8 cellular contexts compared by ENCODE assay signal in the genomic region with DNA sequence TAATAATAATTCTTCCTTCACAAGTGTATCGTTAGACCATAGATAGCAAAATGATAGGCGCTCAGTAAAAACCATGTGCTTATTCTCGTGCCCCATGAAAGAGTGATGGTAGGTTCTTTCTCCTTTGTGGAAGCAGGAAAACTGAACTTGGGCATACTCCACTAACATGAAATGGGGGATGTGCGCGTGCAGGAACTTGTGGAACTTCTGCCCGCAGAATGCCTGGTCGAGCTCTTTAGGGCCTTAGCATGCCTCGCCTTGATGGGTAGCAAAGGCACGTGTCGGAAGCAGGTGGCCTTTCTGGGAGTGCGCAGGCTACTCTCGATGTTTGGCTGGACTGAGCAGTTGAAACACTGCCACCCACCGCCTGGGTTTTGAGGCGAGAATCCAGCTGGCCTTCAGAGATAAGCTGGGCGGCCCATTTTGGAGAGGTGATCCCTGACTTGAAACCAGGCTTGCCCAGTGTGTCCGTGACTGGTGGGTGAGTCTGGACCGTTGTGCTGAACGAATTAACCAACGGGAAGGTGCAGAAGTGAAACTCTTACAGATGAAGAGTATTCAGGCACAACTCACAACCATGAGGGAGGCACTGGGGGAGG. TPM values are rescaled to one million over a fixed set of nuclear protein-coding genes. Genes with fewer than 3 reads are reported as not detected.
DNase-seq lines count a peak whose midpoint lies in the region; ATAC-seq and TF ChIP-seq lines count a peak whose summit lies in the region.

No MANE protein-coding gene starts in this region.

- BruUV-seq in Panc1 (replicated peaks; lab: Mats Ljungman, UMichigan), result TSS peak; percentile 82

- no peaks in the 10 kb centered on the region for H3K27me3 Mint-ChIP-seq in activated naive CD8-positive, alpha-beta T cell treated with anti-CD3 and anti-CD28 coated beads, Interleukin-2, amount 50 U/mL, for 24 hours

- no peak for TF ChIP-seq POLR2A in ovary (IDR thresholded peaks at IDR 0.05)

- no peak for TF ChIP-seq EP300 in ovary (IDR thresholded peaks at IDR 0.05)

- ATAC-seq in Panc1, result peak; percentile 29
- ATAC-seq in activated naive CD8-positive, alpha-beta T cell treated with anti-CD3 and anti-CD28 coated beads, Interleukin-2, amount 50 U/mL, for 24 hours, result no peak

- intact Hi-C loops in Panc1 (cut with micrococcal nuclease; ENCODE audit: unreplicated experiment) (no loop called here), cardiac septum (cut with DNase I) (loop anchor here (1.0 to 5.0 kb wide), 4 partner anchors 55 to 761 kb away; partner anchors contain the start of genes MSL2 and STAG1), ovary (cut with DNase I) (loop anchor here in 2 of 4 donors (2.0 to 5.0 kb wide), 3 partner anchors 179 to 502 kb away; partner anchors contain the start of gene STAG1 (in 1 of the 2))

- peak overlapping the region; percentile 88 for H3K4me3 Mint-ChIP-seq in activated naive CD8-positive, alpha-beta T cell treated with anti-CD3 and anti-CD28 coated beads, Interleukin-2, amount 50 U/mL, for 24 hours

- H3K27ac Mint-ChIP-seq in activated naive CD8-positive, alpha-beta T cell treated with anti-CD3 and anti-CD28 coated beads, Interleukin-2, amount 50 U/mL, for 24 hours, result peak overlapping the region; percentile 92

- CTCF ChIA-PET in Panc1 (lab: Charles Lee), result interaction anchor here (0.6 kb wide), 1 partner anchor 174 kb away, joined by 3 read pairs; no protein-coding TSS in a partner anchor

- WGBS in HUES64, result 60% methylated on average over 19 of the region's 19 CpGs
- whole genome bisulfite sequencing in ovary, 3 donors, result 1 to 6% (median 2%) methylated on average over 19 of the region's 19 CpGs

- TF ChIP-seq CTCF in GM13976 (IDR thresholded peaks at IDR 0.05; ENCODE audit: borderline replicate concordance, control extremely low read depth, extremely low read depth, insufficient read depth, missing control alignments) (peak; percentile 11), Panc1 (IDR thresholded peaks at IDR 0.05) (no peak; the same call in 1 of the 2 replicates), ovary (IDR thresholded peaks at IDR 0.05) (no peak)

- peaks cover 21% of the 10 kb centered on the region for H3K4me1 Mint-ChIP-seq in activated naive CD8-positive, alpha-beta T cell treated with anti-CD3 and anti-CD28 coated beads, Interleukin-2, amount 50 U/mL, for 24 hours

- H3K4me1 ChIP-seq in HUES64 (ENCODE audit: insufficient read depth, low read length), result peaks cover 8% of the 10 kb centered on the region; the same call in 1 of the 2 replicates
- H3K4me1 ChIP-seq in Panc1 (ENCODE audit: control insufficient read depth, insufficient read depth, low read length), result peaks cover 8% of the 10 kb centered on the region
- H3K4me1 ChIP-seq in ovary (ENCODE audit: insufficient read depth), result peaks cover 1% of the 10 kb centered on the region

- H3K9me3 ChIP-seq in HUES64 (ENCODE audit: insufficient read depth, low read depth, low read length) (no peaks in the 10 kb centered on the region), Panc1 (ENCODE audit: control insufficient read depth, insufficient read depth, low read depth, low read length) (no peaks in the 10 kb centered on the region), ovary (no peaks in the 10 kb centered on the region)

- DNase-seq in A172 (ENCODE audit: low spot score), result peak; percentile 56
- peak; percentile 53 for DNase-seq in GM13976 (ENCODE audit: low spot score)
- no peak for DNase-seq in Panc1 (ENCODE audit: low read depth, low spot score)
- peak; percentile 38 for DNase-seq in activated naive CD8-positive, alpha-beta T cell treated with anti-CD3 and anti-CD28 coated beads, Interleukin-2, amount 50 U/mL, for 24 hours
- DNase-seq in cardiac septum (ENCODE audit: low spot score), result peak; percentile 87
- peak; percentile 61 to 76 (median 69) for DNase-seq in ovary
- no peak for DNase-seq in central memory CD4-positive, alpha-beta T cell

- H3K9ac ChIP-seq in HUES64 (ENCODE audit: low read depth, low read length), result peak overlapping the region; percentile 95

- no peaks in the 10 kb centered on the region for H3K9me3 Mint-ChIP-seq in activated naive CD8-positive, alpha-beta T cell treated with anti-CD3 and anti-CD28 coated beads, Interleukin-2, amount 50 U/mL, for 24 hours

- peak overlapping the region; percentile 99 for H3K27ac ChIP-seq in HUES64 (ENCODE audit: low read depth, low read length)
- H3K27ac ChIP-seq in Panc1 (ENCODE audit: low read length), result peak overlapping the region; percentile 84
- H3K27ac ChIP-seq in ovary, result peak overlapping the region; percentile 4 to 79

- POLR2A ChIA-PET in Panc1 (lab: Charles Lee), result interaction anchor here (1.0 kb wide), 1 partner anchor 58 kb away, joined by 4 read pairs; no protein-coding TSS in a partner anchor

- H3K4me3 ChIP-seq in HUES64 (ENCODE audit: low read length) (peak overlapping the region; percentile 77), Panc1 (ENCODE audit: low read depth in 2 of 2, low read length in 2 of 2) (peak overlapping the region; percentile 62 to 79), ovary (peak overlapping the region; percentile 72)

- H3K36me3 Mint-ChIP-seq in activated naive CD8-positive, alpha-beta T cell treated with anti-CD3 and anti-CD28 coated beads, Interleukin-2, amount 50 U/mL, for 24 hours (ENCODE audit: low read depth), result no peaks in the 10 kb centered on the region

- H3K36me3 ChIP-seq in HUES64 (ENCODE audit: insufficient read depth, low read length), result peaks cover 4% of the 10 kb centered on the region
- no peaks in the 10 kb centered on the region; the same call in 1 of the 2 replicates for H3K36me3 ChIP-seq in Panc1 (ENCODE audit: control insufficient read depth, insufficient read depth, low read length)
- H3K36me3 ChIP-seq in ovary, result no peaks in the 10 kb centered on the region

- in situ Hi-C loops in GM13976 (cut with MboI; ENCODE audit: low sequenced_read_pairs, unreplicated experiment), result no loop called here
- in situ Hi-C loops in Panc1 (cut with HindIII; ENCODE audit: low pct_unique_long_range_greater_than_20kb, low sequenced_read_pairs), result no loop called here

- no peaks in the 10 kb centered on the region for H3K27me3 ChIP-seq in HUES64 (ENCODE audit: insufficient read depth, low read length)
- H3K27me3 ChIP-seq in Panc1 (ENCODE audit: control insufficient read depth, insufficient read depth, low read length), result no peaks in the 10 kb centered on the region
- H3K27me3 ChIP-seq in ovary, result no peaks in the 10 kb centered on the region

RNA-seq across cellular contexts. Expression of gene PCCB, which starts 0.8 kb away (rescaled TPM):
- 58.5 and 58.8 TPM in 2 replicates for total RNA-seq in A172 (2014; rRNA removed; shearing (Covaris generic))
- polyA plus RNA-seq in HUES64 (2013, experiment 1 of 2), result 40.5 TPM
- polyA plus RNA-seq in HUES64 (2013, experiment 2 of 2), result 49.8 TPM
- 63.4 TPM for total RNA-seq in Panc1 (2021; ENCODE audit: unreplicated experiment)
- polyA plus RNA-seq in Panc1 (2012; ENCODE audit: insufficient read length), result 71.9 TPM
- 91.3 TPM for total RNA-seq in cardiac septum
- total RNA-seq in ovary, result 10 to 100 TPM in 6 of 7 donors, 1 to 10 TPM in 1; 8.2 to 26.5 (median 22.1) TPM
- polyA plus RNA-seq in ovary, result 100 to 1,000 TPM in 1 of 2 donors, 10 to 100 TPM in 1; 14.0 to 107 TPM

RNA-seq across cellular contexts. Expression of gene MSL2, which starts 54.8 kb away (rescaled TPM):
- total RNA-seq in A172 (2014; rRNA removed; shearing (Covaris generic)), result 10.1 and 20.7 TPM in 2 replicates
- polyA plus RNA-seq in HUES64 (2013, experiment 1 of 2), result 23.3 TPM
- 26.6 TPM for polyA plus RNA-seq in HUES64 (2013, experiment 2 of 2)
- total RNA-seq in Panc1 (2021; ENCODE audit: unreplicated experiment) (35.6 TPM), cardiac septum (20.0 TPM), ovary (10 to 100 TPM; 20.1 to 47.9 (median 39.4) TPM)
- polyA plus RNA-seq in Panc1 (2012; ENCODE audit: insufficient read length), result 23.7 TPM
- 10 to 100 TPM; 14.3 to 39.6 TPM for polyA plus RNA-seq in ovary

Comparison
In these comparisons a context has a peak if more than half of its experiments do, and no peak if none do; other contexts are left out.
1. DNase-seq: peak in A172 (single experiment), GM13976 (single experiment), activated naive CD8-positive, alpha-beta T cell treated with anti-CD3 and anti-CD28 coated beads, Interleukin-2, amount 50 U/mL, for 24 hours (single experiment), cardiac septum (single experiment) and ovary (5 of 5); none in Panc1 (single experiment) and central memory CD4-positive, alpha-beta T cell (single experiment).
2. H3K27ac ChIP-seq: peak in every context shown above with its lines; median percentile 99 in HUES64; 84 in Panc1; 42 in ovary.
3. Peak in every context shown above with its lines, with median percentiles within 50 percentile points of each other: H3K4me3 ChIP-seq.